Comparison of ENCODE assay signal across 33 cellular contexts in genomic region chr18:75275226-75275625, GRCh38.
"Had no signal": no experiment of that assay in that cellular context is flagged by ENCODE, and none has a peak within 500 bp of the region (broad histone marks: within the 10 kb centered on the region; RNA-seq: fewer than 3 reads in every experiment).

No MANE protein-coding gene starts in this region.

- H3K36me3 ChIP-seq: adrenal gland, cardiac muscle cell, WERI-Rb-1 had no signal

- ATAC-seq: activated CD4-positive, CD25-positive, alpha-beta regulatory T cell treated with anti-CD3 and anti-CD28 coated beads, Interleukin-2, amount 50 U/mL, for 24 hours; activated naive CD8-positive, alpha-beta T cell treated with anti-CD3 and anti-CD28 coated beads, Interleukin-2, amount 50 U/mL, for 24 hours; activated T-cell treated with anti-CD3 and anti-CD28 coated beads, Interleukin-2, amount 50 U/mL, for 72 hours; body of pancreas; esophagus mucosa; T-helper 17 cell had no signal

- H3K4me3 ChIP-seq: adrenal gland, body of pancreas, cardiac muscle cell, coronary artery, dorsolateral prefrontal cortex had no signal

- H3K27me3 ChIP-seq: adrenal gland, body of pancreas, cardiac muscle cell, dorsolateral prefrontal cortex had no signal

- H3K27me3 Mint-ChIP-seq: activated B cell treated with CpG ODN at 0.5 μM for 24 hours; activated naive CD8-positive, alpha-beta T cell treated with anti-CD3 and anti-CD28 coated beads for 36 hours; activated naive CD8-positive, alpha-beta T cell treated with anti-CD3 and anti-CD28 coated beads, Interleukin-2, amount 50 U/mL, for 24 hours; activated T-cell treated with anti-CD3 and anti-CD28 coated beads, Interleukin-2, amount 50 U/mL, for 24 hours; central memory CD8-positive, alpha-beta T cell; dendritic cell treated with granulocyte-macrophage colony-stimulating factor and Interleukin-4, amounts not matched to agents 40 ng/mL and 50 ng/mL, for 4 days; T-helper 17 cell had no signal

- DNase-seq: activated B cell treated with CpG ODN at 0.5 μM for 24 hours; activated CD4-positive, alpha-beta T cell treated with anti-CD3 and anti-CD28 coated beads for 48 hours; activated CD4-positive, alpha-beta T cell treated with anti-CD3 and anti-CD28 coated beads, Interleukin-2, amount 50 U/mL, for 1 hour; activated CD4-positive, alpha-beta T cell treated with anti-CD3 and anti-CD28 coated beads, Interleukin-2, amount 50 U/mL, for 48 hours; activated CD8-positive, alpha-beta memory T cell treated with anti-CD3 and anti-CD28 coated beads, Interleukin-2, amount 50 U/mL, for 48 hours; activated gamma-delta T cell; activated naive CD4-positive, alpha-beta T cell; activated naive CD4-positive, alpha-beta T cell treated with anti-CD3 and anti-CD28 coated beads, Interleukin-2, amount 50 U/mL, for 16 hours; activated naive CD8-positive, alpha-beta T cell treated with anti-CD3 and anti-CD28 coated beads for 36 hours; activated naive CD8-positive, alpha-beta T cell treated with anti-CD3 and anti-CD28 coated beads, Interleukin-2, amount 50 U/mL, for 24 hours; activated T-cell treated with anti-CD3 and anti-CD28 coated beads for 4 hours; activated T-cell treated with anti-CD3 and anti-CD28 coated beads, Interleukin-2, amount 50 U/mL, for 24 hours; activated T-cell treated with anti-CD3 and anti-CD28 coated beads, Interleukin-2, amount 50 U/mL, for 72 hours; adrenal gland; amygdala; aorta; body of pancreas; dorsolateral prefrontal cortex; effector memory CD4-positive, alpha-beta T cell; endodermal cell; foreskin fibroblast; head of caudate nucleus; T-helper 1 cell; T-helper 17 cell; T1000; WERI-Rb-1 had no signal

- H3K9me3 Mint-ChIP-seq: activated B cell treated with CpG ODN at 0.5 μM for 24 hours; activated naive CD8-positive, alpha-beta T cell treated with anti-CD3 and anti-CD28 coated beads for 36 hours; activated naive CD8-positive, alpha-beta T cell treated with anti-CD3 and anti-CD28 coated beads, Interleukin-2, amount 50 U/mL, for 24 hours; activated T-cell treated with anti-CD3 and anti-CD28 coated beads, Interleukin-2, amount 50 U/mL, for 24 hours; activated T-cell treated with anti-CD3 and anti-CD28 coated beads, Interleukin-2, amount 50 U/mL, for 72 hours; central memory CD8-positive, alpha-beta T cell; dendritic cell treated with granulocyte-macrophage colony-stimulating factor and Interleukin-4, amounts not matched to agents 40 ng/mL and 50 ng/mL, for 4 days; endodermal cell; T-helper 2 cell treated with Interferon-gamma antibody and Interleukin-4, amounts not matched to agents 5 μg/mL and 100 μg/mL, for 36 hours had no signal

- H3K36me3 Mint-ChIP-seq: activated naive CD8-positive, alpha-beta T cell treated with anti-CD3 and anti-CD28 coated beads for 36 hours had no signal

- H3K9me3 ChIP-seq: adrenal gland, body of pancreas had no signal

- H3K27ac Mint-ChIP-seq: activated B cell treated with CpG ODN at 0.5 μM for 24 hours; activated naive CD8-positive, alpha-beta T cell treated with anti-CD3 and anti-CD28 coated beads for 36 hours; activated naive CD8-positive, alpha-beta T cell treated with anti-CD3 and anti-CD28 coated beads, Interleukin-2, amount 50 U/mL, for 24 hours; activated T-cell treated with anti-CD3 and anti-CD28 coated beads, Interleukin-2, amount 50 U/mL, for 24 hours; activated T-cell treated with anti-CD3 and anti-CD28 coated beads, Interleukin-2, amount 50 U/mL, for 72 hours; dendritic cell treated with granulocyte-macrophage colony-stimulating factor and Interleukin-4, amounts not matched to agents 40 ng/mL and 50 ng/mL, for 4 days; endodermal cell; T-helper 17 cell; T-helper 2 cell treated with Interferon-gamma antibody and Interleukin-4, amounts not matched to agents 5 μg/mL and 100 μg/mL, for 36 hours had no signal

- H3K27ac ChIP-seq: adrenal gland, body of pancreas, cardiac muscle cell, coronary artery, dorsolateral prefrontal cortex, WERI-Rb-1 had no signal

- H3K4me3 Mint-ChIP-seq: activated B cell treated with CpG ODN at 0.5 μM for 24 hours; activated naive CD8-positive, alpha-beta T cell treated with anti-CD3 and anti-CD28 coated beads for 36 hours; activated naive CD8-positive, alpha-beta T cell treated with anti-CD3 and anti-CD28 coated beads, Interleukin-2, amount 50 U/mL, for 24 hours; activated T-cell treated with anti-CD3 and anti-CD28 coated beads, Interleukin-2, amount 50 U/mL, for 24 hours; activated T-cell treated with anti-CD3 and anti-CD28 coated beads, Interleukin-2, amount 50 U/mL, for 72 hours; central memory CD8-positive, alpha-beta T cell; dendritic cell treated with granulocyte-macrophage colony-stimulating factor and Interleukin-4, amounts not matched to agents 40 ng/mL and 50 ng/mL, for 4 days; endodermal cell; T-helper 17 cell; T-helper 2 cell treated with Interferon-gamma antibody and Interleukin-4, amounts not matched to agents 5 μg/mL and 100 μg/mL, for 36 hours had no signal

- H3K4me1 Mint-ChIP-seq: activated B cell treated with CpG ODN at 0.5 μM for 24 hours had no signal
